ENCODE assay signal across 26 cellular contexts in the genomic region with DNA sequence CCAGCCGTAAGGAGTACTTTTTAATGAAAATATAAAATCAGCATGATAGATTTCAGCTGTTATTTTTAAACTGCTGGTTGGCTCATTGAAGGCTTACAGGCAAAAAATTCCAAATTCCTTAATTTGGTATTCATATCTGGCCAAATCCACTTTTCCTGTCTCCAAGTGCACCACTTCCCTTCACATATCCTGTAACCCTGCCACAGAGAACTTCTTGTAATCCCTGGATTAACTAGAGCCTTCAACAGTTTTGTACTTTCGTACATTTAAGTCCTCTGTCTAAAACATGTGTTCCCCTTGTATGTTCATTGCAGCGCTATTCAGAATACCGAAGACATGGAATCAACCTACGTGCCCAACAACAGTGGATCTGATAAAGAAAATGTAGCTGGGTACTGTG.
"Had no signal": no experiment of that assay in that cellular context is flagged by ENCODE, and none has a peak within 500 bp of the region (broad histone marks: within the 10 kb centered on the region; RNA-seq: fewer than 3 reads in every experiment).

No MANE protein-coding gene starts in this region.

- H3K4me1 ChIP-seq: right atrium auricular region, right lobe of liver, tibial artery, upper lobe of right lung had no signal

- H3K9me3 ChIP-seq: mucosa of descending colon, right atrium auricular region, right lobe of liver, suprapubic skin, thoracic aorta, tibial artery, upper lobe of right lung had no signal

- H3K4me3 ChIP-seq: left ventricle myocardium inferior, lung, mucosa of descending colon, ovary, right atrium auricular region, right lobe of liver, skin epidermis, spleen, suprapubic skin, thoracic aorta, tibial artery, upper lobe of right lung had no signal

- H3K36me3 ChIP-seq: ovary had no signal

- ATAC-seq: mucosa of descending colon; naive thymus-derived CD4-positive, alpha-beta T cell; natural killer cell treated with Interleukin-12 subunit alpha and Interleukin-12 subunit beta and Interleukin-15 and Interleukin-18, amount 100 ng/mL, for 72 hours; right lobe of liver; stimulated activated effector memory CD8-positive, alpha-beta T cell treated with anti-CD3 and anti-CD28 coated beads, Interleukin-12 subunit alpha, Interleukin-12 subunit beta, amount 100 ng/mL, for 72 hours; upper lobe of right lung had no signal

- H3K4me3 Mint-ChIP-seq: immature natural killer cell; naive thymus-derived CD4-positive, alpha-beta T cell; natural killer cell treated with Interleukin-12 subunit alpha and Interleukin-12 subunit beta and Interleukin-15 and Interleukin-18, amount 100 ng/mL, for 72 hours; stimulated activated effector memory CD8-positive, alpha-beta T cell treated with anti-CD3 and anti-CD28 coated beads, Interleukin-12 subunit alpha, Interleukin-12 subunit beta, amount 100 ng/mL, for 72 hours; stimulated activated naive CD8-positive, alpha-beta T cell treated with anti-CD3 and anti-CD28 coated beads, Interleukin-15, Interleukin-2, amounts not matched to agents 100 ng/mL and 50 ng/mL, for 24 hours had no signal

- H3K27me3 Mint-ChIP-seq: naive thymus-derived CD4-positive, alpha-beta T cell; natural killer cell treated with Interleukin-12 subunit alpha and Interleukin-12 subunit beta and Interleukin-15 and Interleukin-18, amount 100 ng/mL, for 72 hours; progenitor cell of endocrine pancreas; stimulated activated naive CD8-positive, alpha-beta T cell treated with anti-CD3 and anti-CD28 coated beads, Interleukin-15, Interleukin-2, amounts not matched to agents 100 ng/mL and 50 ng/mL, for 24 hours had no signal

- H3K9me3 Mint-ChIP-seq: natural killer cell treated with Interleukin-12 subunit alpha and Interleukin-12 subunit beta and Interleukin-15 and Interleukin-18, amount 100 ng/mL, for 72 hours; stimulated activated effector memory CD8-positive, alpha-beta T cell treated with anti-CD3 and anti-CD28 coated beads, Interleukin-12 subunit alpha, Interleukin-12 subunit beta, amount 100 ng/mL, for 72 hours had no signal

- H3K27me3 ChIP-seq: ovary, right atrium auricular region, right lobe of liver, spleen, suprapubic skin, tibial artery, upper lobe of right lung had no signal

- DNase-seq: hypothalamus; immature natural killer cell; islet precursor cell; left ventricle myocardium inferior; mesendoderm; midbrain; mucosa of descending colon; naive thymus-derived CD4-positive, alpha-beta T cell; ovary; right lobe of liver; spleen; stimulated activated CD4-positive, alpha-beta T cell treated with anti-CD3 and anti-CD28 coated beads, Interleukin-4, amount 100 ng/mL, for 24 hours; stimulated activated naive CD4-positive, alpha-beta T cell; tibial artery; trophoblast cell; upper lobe of right lung had no signal

- H3K27ac Mint-ChIP-seq: naive thymus-derived CD4-positive, alpha-beta T cell; natural killer cell treated with Interleukin-12 subunit alpha and Interleukin-12 subunit beta and Interleukin-15 and Interleukin-18, amount 100 ng/mL, for 72 hours; progenitor cell of endocrine pancreas; stimulated activated effector memory CD8-positive, alpha-beta T cell treated with anti-CD3 and anti-CD28 coated beads, Interleukin-12 subunit alpha, Interleukin-12 subunit beta, amount 100 ng/mL, for 72 hours; stimulated activated naive CD8-positive, alpha-beta T cell treated with anti-CD3 and anti-CD28 coated beads, Interleukin-15, Interleukin-2, amounts not matched to agents 100 ng/mL and 50 ng/mL, for 24 hours had no signal

- H3K27ac ChIP-seq: left ventricle myocardium inferior, ovary, right atrium auricular region, right lobe of liver, skin epidermis, spleen, suprapubic skin, thoracic aorta, tibial artery, upper lobe of right lung had no signal

- FAIRE-seq: urothelium cell line had no signal
